ENCODE assay signal across 14 cellular contexts in genomic region chr3:53256704-53257055, GRCh38. TPM values are rescaled to one million over a fixed set of nuclear protein-coding genes. Genes with fewer than 3 reads are reported as not detected.
DNase-seq lines count a peak whose midpoint lies in the region; ATAC-seq and TF ChIP-seq lines count a peak whose summit lies in the region.
"Had no signal": no experiment of that assay in that cellular context is flagged by ENCODE, and none has a peak within 500 bp of the region (broad histone marks: within the 10 kb centered on the region; RNA-seq: fewer than 3 reads in every experiment).

No MANE protein-coding gene starts in this region.

- TF ChIP-seq POLR2A in right lobe of liver (IDR thresholded peaks at IDR 0.05): no peak

- no peak overlapping the region for H2AK5ac ChIP-seq in trophoblast cell (ENCODE audit: low read length)

- no peak overlapping the region for H2BK12ac ChIP-seq in trophoblast cell (ENCODE audit: low read length)

- no peaks in the 10 kb centered on the region for H3K27me3 ChIP-seq in RWPE2 (ENCODE audit: insufficient read depth, poor library complexity, severe bottlenecking)
- H3K27me3 ChIP-seq in endodermal cell (ENCODE audit: control insufficient read depth, insufficient read depth, low read length, poor library complexity, severe bottlenecking): no peaks in the 10 kb centered on the region
- H3K27me3 ChIP-seq in trophoblast cell (ENCODE audit: insufficient read depth, low read length): no peaks in the 10 kb centered on the region
- no peaks in the 10 kb centered on the region for H3K27me3 ChIP-seq in right lobe of liver
- H3K27me3 ChIP-seq: body of pancreas, heart right ventricle had no signal

- peaks cover 20% of the 10 kb centered on the region for H3K36me3 Mint-ChIP-seq in activated CD4-positive, alpha-beta T cell treated with anti-CD3 and anti-CD28 coated beads, Interleukin-2, amount 10 ng/mL, durations not matched to agents 24 days and 14 days (ENCODE audit: low read depth)
- H3K36me3 Mint-ChIP-seq in endodermal cell (ENCODE audit: low read depth): peaks cover 16% of the 10 kb centered on the region

- peak overlapping the region; percentile 81 for H3K27ac ChIP-seq in RWPE2 (ENCODE audit: poor library complexity, severe bottlenecking)
- H3K27ac ChIP-seq in endodermal cell (ENCODE audit: low read depth, low read length): no peak overlapping the region
- H3K27ac ChIP-seq in trophoblast cell (ENCODE audit: low read depth, low read length): no peak overlapping the region
- no peak overlapping the region for H3K27ac ChIP-seq in right lobe of liver

- peaks cover 2% of the 10 kb centered on the region for H3K27me3 Mint-ChIP-seq in activated CD4-positive, alpha-beta T cell treated with anti-CD3 and anti-CD28 coated beads, Interleukin-2, amount 10 ng/mL, durations not matched to agents 24 days and 14 days
- H3K27me3 Mint-ChIP-seq in endodermal cell (ENCODE audit: insufficient read depth): no peaks in the 10 kb centered on the region
- H3K27me3 Mint-ChIP-seq: stimulated activated naive B cell treated with anti-CD40 and anti-IgM and Interleukin-4, amounts not matched to agents 10 μg/mL and 1 μg/mL and 100 μg/mL, for 72 hours had no signal

- TF ChIP-seq CTCF in RWPE2 (IDR thresholded peaks at IDR 0.05; ENCODE audit: poor library complexity, severe bottlenecking): no peak
- no peak for TF ChIP-seq CTCF in endodermal cell (conservative IDR thresholded peaks at IDR 0.05)
- no peak for TF ChIP-seq CTCF in right lobe of liver (IDR thresholded peaks at IDR 0.05)

- no peak overlapping the region for H2BK120ac ChIP-seq in trophoblast cell (ENCODE audit: insufficient read depth, low read length, poor library complexity)

- peaks cover 18% of the 10 kb centered on the region for H3K79me1 ChIP-seq in trophoblast cell (ENCODE audit: low read length)

- peaks cover 30% of the 10 kb centered on the region for H3K79me2 ChIP-seq in trophoblast cell (ENCODE audit: control insufficient read depth, insufficient read depth, low read length, poor library complexity)

- H3K4me3 ChIP-seq in RWPE2 (ENCODE audit: severe bottlenecking) (no peak overlapping the region), endodermal cell (ENCODE audit: low read length) (no peak overlapping the region), trophoblast cell (ENCODE audit: low read depth, low read length) (no peak overlapping the region), right lobe of liver (no peak overlapping the region)
- H3K4me3 ChIP-seq: body of pancreas had no signal

- no peak overlapping the region for H3K4me3 Mint-ChIP-seq in activated CD4-positive, alpha-beta T cell treated with anti-CD3 and anti-CD28 coated beads, Interleukin-2, amount 10 ng/mL, durations not matched to agents 24 days and 14 days
- peak overlapping the region; percentile 93 for H3K4me3 Mint-ChIP-seq in endodermal cell

- H3K4me1 ChIP-seq in RWPE2 (ENCODE audit: insufficient read depth, poor library complexity, severe bottlenecking) (peaks cover 24% of the 10 kb centered on the region), endodermal cell (ENCODE audit: control insufficient read depth, insufficient read depth, low read length) (peaks cover 13% of the 10 kb centered on the region), trophoblast cell (ENCODE audit: control insufficient read depth in 1 of 2, insufficient read depth in 2 of 2, low read length in 2 of 2) (peaks cover 14 to 26% of the 10 kb centered on the region in 2 experiments), right lobe of liver (peaks cover 0 to 34% (median 7%) of the 10 kb centered on the region in 4 donors)

- H2AFZ ChIP-seq in trophoblast cell (ENCODE audit: insufficient read depth, low read length, poor library complexity): no peak overlapping the region

- H4K12ac ChIP-seq in trophoblast cell (ENCODE audit: low read depth, low read length): no peak overlapping the region

- H3K9me3 ChIP-seq in RWPE2 (ENCODE audit: severe bottlenecking) (no peaks in the 10 kb centered on the region), endodermal cell (ENCODE audit: control insufficient read depth, low read length) (no peaks in the 10 kb centered on the region), trophoblast cell (ENCODE audit: insufficient read depth, low read depth, low read length) (no peaks in the 10 kb centered on the region), right lobe of liver (no peaks in the 10 kb centered on the region)
- H3K9me3 ChIP-seq: body of pancreas, heart right ventricle, mucosa of descending colon, psoas muscle had no signal

- intact Hi-C loops in activated CD4-positive, alpha-beta T cell treated with anti-CD3 and anti-CD28 coated beads, Interleukin-2, amount 10 ng/mL, durations not matched to agents 24 days and 14 days (cut with micrococcal nuclease): no loop called here
- intact Hi-C loops in right lobe of liver (cut with DNase I): no loop called here

- H3K4ac ChIP-seq in trophoblast cell (ENCODE audit: low read depth, low read length): no peak overlapping the region

- no peak for DNase-seq in activated CD4-positive, alpha-beta T cell treated with anti-CD3 and anti-CD28 coated beads, Interleukin-2, amount 10 ng/mL, durations not matched to agents 24 days and 14 days
- no peak for DNase-seq in activated CD4-positive, alpha-beta T cell treated with anti-CD3 and anti-CD28 coated beads, Interleukin-2, amount 50 U/mL, for 4 hours
- peak; percentile 22 for DNase-seq in RWPE2 (ENCODE audit: low spot score)
- peak; percentile 43 for DNase-seq in endodermal cell
- no peak for DNase-seq in trophoblast cell
- DNase-seq in right lobe of liver: no peak
- DNase-seq: NCI-H524 treated with DMSO at 0.1 percent for 48 hours had no signal

- H3K9me3 Mint-ChIP-seq in activated CD4-positive, alpha-beta T cell treated with anti-CD3 and anti-CD28 coated beads, Interleukin-2, amount 10 ng/mL, durations not matched to agents 24 days and 14 days: no peaks in the 10 kb centered on the region
- no peaks in the 10 kb centered on the region for H3K9me3 Mint-ChIP-seq in endodermal cell
- H3K9me3 Mint-ChIP-seq: stimulated activated naive B cell treated with anti-CD40 and anti-IgM and Interleukin-4, amounts not matched to agents 10 μg/mL and 1 μg/mL and 100 μg/mL, for 72 hours had no signal

- peak overlapping the region; percentile 62 for H3K27ac Mint-ChIP-seq in activated CD4-positive, alpha-beta T cell treated with anti-CD3 and anti-CD28 coated beads, Interleukin-2, amount 10 ng/mL, durations not matched to agents 24 days and 14 days
- H3K27ac Mint-ChIP-seq in endodermal cell: no peak overlapping the region

- no peak overlapping the region for H3K18ac ChIP-seq in trophoblast cell (ENCODE audit: low read length)

- peaks cover 26% of the 10 kb centered on the region for H3K4me1 Mint-ChIP-seq in activated CD4-positive, alpha-beta T cell treated with anti-CD3 and anti-CD28 coated beads, Interleukin-2, amount 10 ng/mL, durations not matched to agents 24 days and 14 days
- H3K4me1 Mint-ChIP-seq in endodermal cell: peaks cover 44% of the 10 kb centered on the region

- H2BK5ac ChIP-seq in trophoblast cell (ENCODE audit: low read depth, low read length, poor library complexity): no peak overlapping the region

- no peak overlapping the region for H3K14ac ChIP-seq in trophoblast cell (ENCODE audit: low read length)

- no peak overlapping the region for H3K23ac ChIP-seq in trophoblast cell (ENCODE audit: low read length)

- 92 to 100% methylated on average over 2 to 5 of the region's 5 CpGs for WGBS in endodermal cell (ENCODE audit: insufficient coverage in 1 of 2, insufficient read length in 1 of 2), 2 experiments
- no CpG with 5 or more reads among the region's 5 CpGs for WGBS in trophoblast cell (ENCODE audit: extremely low coverage, insufficient coverage, insufficient read length)
- WGBS in right lobe of liver (ENCODE audit: insufficient coverage, low coverage, low lambda C conversion rate, missing lambda C conversion rate): 76% methylated on average over 5 of the region's 5 CpGs

- H3K4me2 ChIP-seq in trophoblast cell (ENCODE audit: low read length): no peak overlapping the region

- peak overlapping the region; percentile 27 for H4K91ac ChIP-seq in trophoblast cell (ENCODE audit: low read depth, low read length)

- no peak overlapping the region for H4K8ac ChIP-seq in trophoblast cell (ENCODE audit: low read depth, low read length)

- H3K9ac ChIP-seq in endodermal cell (ENCODE audit: extremely low read depth, low read length, poor library complexity, severe bottlenecking) (no peak overlapping the region), trophoblast cell (ENCODE audit: low read length) (no peak overlapping the region)

- H3K36me3 ChIP-seq in RWPE2 (ENCODE audit: low read depth) (peaks cover 30% of the 10 kb centered on the region), endodermal cell (ENCODE audit: control insufficient read depth, insufficient read depth, low read length) (peaks cover 8% of the 10 kb centered on the region), trophoblast cell (ENCODE audit: control insufficient read depth in 1 of 2, insufficient read depth in 2 of 2, low read length in 2 of 2) (no peaks in the 10 kb centered on the region), right lobe of liver (no peaks in the 10 kb centered on the region)
- H3K36me3 ChIP-seq: heart right ventricle had no signal

- ATAC-seq in RWPE2 (ENCODE audit: low read depth) (no peak), GM19395 (IDR thresholded peaks at IDR 0.05; ENCODE audit: unreplicated experiment) (no peak), GM21515 (IDR thresholded peaks at IDR 0.05; ENCODE audit: unreplicated experiment) (no peak), right lobe of liver (no peak)

RNA-seq across cellular contexts. Expression of gene TKT, which starts 0.9 kb away (rescaled TPM):
- total RNA-seq in activated CD4-positive, alpha-beta T cell treated with anti-CD3 and anti-CD28 coated beads, Interleukin-2, amount 10 ng/mL, durations not matched to agents 24 days and 14 days: 377 and 379 TPM in 2 replicates
- 100 to 1,000 TPM; 373 to 472 TPM for total RNA-seq in endodermal cell
- polyA plus RNA-seq in endodermal cell (2013, experiment 1 of 2): 576 TPM
- polyA plus RNA-seq in endodermal cell (2013, experiment 2 of 2): 503 TPM
- 527 and 539 TPM in 2 replicates for polyA plus RNA-seq in trophoblast cell (2013)
- total RNA-seq in right lobe of liver: 100 to 1,000 TPM in 5 of 6 experiments, 10 to 100 TPM in 1; 98.9 to 257 (median 146) TPM

Comparison
In these comparisons a context has a peak if more than half of its experiments do, and no peak if none do; other contexts are left out.
1. DNase-seq: peak in RWPE2 (single experiment) and endodermal cell (single experiment); none in activated CD4-positive, alpha-beta T cell treated with anti-CD3 and anti-CD28 coated beads, Interleukin-2, amount 10 ng/mL, durations not matched to agents 24 days and 14 days (single experiment), activated CD4-positive, alpha-beta T cell treated with anti-CD3 and anti-CD28 coated beads, Interleukin-2, amount 50 U/mL, for 4 hours (0 of 2), trophoblast cell (0 of 2) and right lobe of liver (0 of 3).